In genomic region chr3:176159796-176160195, GRCh38 we compare ENCODE assay signal across 15 cellular contexts.
"Had no signal": no experiment of that assay in that cellular context is flagged by ENCODE, and none has a peak within 500 bp of the region (broad histone marks: within the 10 kb centered on the region; RNA-seq: fewer than 3 reads in every experiment).

No MANE protein-coding gene starts in this region.

- DNase-seq: activated CD4-positive, alpha-beta T cell treated with anti-CD3 and anti-CD28 coated beads, Interleukin-2, amount 50 U/mL, for 4 hours; activated effector memory CD4-positive, alpha-beta T cell treated with anti-CD3 and anti-CD28 coated beads, Interleukin-2, amount 50 U/mL, for 16 hours; activated T-cell treated with anti-CD3 and anti-CD28 coated beads, Interleukin-2, amount 50 U/mL, for 24 hours; amniotic stem cell; mammary epithelial cell; occipital lobe; right lobe of liver; stimulated activated naive CD4-positive, alpha-beta T cell; substantia nigra had no signal

- H3K4me3 ChIP-seq: prostate gland, right lobe of liver had no signal

- H3K27ac ChIP-seq: prostate gland, right lobe of liver had no signal

- H3K9me3 ChIP-seq: prostate gland, right lobe of liver had no signal

- H3K27me3 ChIP-seq: right lobe of liver had no signal

- ATAC-seq: activated CD4-positive, CD25-positive, alpha-beta regulatory T cell treated with anti-CD3 and anti-CD28 coated beads, Interleukin-2, amount 50 U/mL, for 24 hours; activated naive CD4-positive, alpha-beta T cell treated with anti-CD3 and anti-CD28 coated beads, Interleukin-2, amount 50 U/mL, for 72 hours; esophagus mucosa; left lobe of liver; natural killer cell treated with Interleukin-12 subunit alpha and Interleukin-12 subunit beta and Interleukin-15 and Interleukin-18, amount 100 ng/mL, for 72 hours; right lobe of liver had no signal

- H3K36me3 ChIP-seq: prostate gland, right lobe of liver had no signal

- H3K4me1 ChIP-seq: prostate gland, right lobe of liver had no signal
